ENCODE assay signal across 9 cellular contexts in genomic region chr3:170815340-170815739, GRCh38.
DNase-seq lines count a peak whose midpoint lies in the region; ATAC-seq and TF ChIP-seq lines count a peak whose summit lies in the region.
"Had no signal": no experiment of that assay in that cellular context is flagged by ENCODE, and none has a peak within 500 bp of the region (broad histone marks: within the 10 kb centered on the region; RNA-seq: fewer than 3 reads in every experiment).

No MANE protein-coding gene starts in this region.

- H4K20me1 ChIP-seq in Loucy (ENCODE audit: insufficient read depth, low read length, poor library complexity, severe bottlenecking), result no peaks in the 10 kb centered on the region

- H3F3A ChIP-seq in Loucy (ENCODE audit: low read depth), result no peaks in the 10 kb centered on the region

- peak overlapping the region; percentile 17 for H3K4me2 ChIP-seq in Loucy (ENCODE audit: low read depth, low read length, poor library complexity, severe bottlenecking)

- TF ChIP-seq CTCF in Loucy (conservative IDR thresholded peaks at IDR 0.05; ENCODE audit: low read length) (no peak), foreskin fibroblast (IDR thresholded peaks at IDR 0.05; ENCODE audit: low read depth, low read length) (no peak)

- in situ Hi-C loops in ACHN (cut with HindIII; ENCODE audit: low pct_ligation_motif_present, low pct_unique_long_range_greater_than_20kb, low sequenced_read_pairs), result loop anchor here (25.0 kb wide), 1 partner anchor 378 kb away; no protein-coding TSS in a partner anchor

- H3K4me3 ChIP-seq in Loucy (ENCODE audit: low read length, poor library complexity, severe bottlenecking) (no peak overlapping the region), foreskin fibroblast (ENCODE audit: low read depth in 1 of 2, low read length in 2 of 2) (no peak overlapping the region)
- H3K4me3 ChIP-seq: heart left ventricle had no signal

- H3K36me3 ChIP-seq in Loucy (ENCODE audit: insufficient read depth, low read length), result no peaks in the 10 kb centered on the region
- H3K36me3 ChIP-seq: heart left ventricle had no signal

- H3K9me2 ChIP-seq in Loucy (replicated peaks; ENCODE audit: low read depth, low read length), result no peaks in the 10 kb centered on the region

- DNase-seq in ACHN, result peak; percentile 15
- DNase-seq in NCI-H69 (lab: John Stamatoyannopoulos, UW), result peak; percentile 85
- peak; percentile 38 for DNase-seq in iPS DF 19.7 (ENCODE audit: low read depth, low spot score)
- DNase-seq in foreskin fibroblast, result no peak
- no peak for DNase-seq in SW 1271 (lab: John Stamatoyannopoulos, UW)
- DNase-seq in AML-193 (lab: John Stamatoyannopoulos, UW), result no peak
- DNase-seq: heart left ventricle had no signal

- no peak for ATAC-seq in HG02840 (IDR thresholded peaks at IDR 0.05; ENCODE audit: low FRiP score, unreplicated experiment)

- H2AFZ ChIP-seq in Loucy (ENCODE audit: low read length), result no peak overlapping the region; the same call in 1 of the 2 replicates

- no peaks in the 10 kb centered on the region for H3K27me3 ChIP-seq in Loucy (ENCODE audit: insufficient read depth, low read length, poor library complexity, severe bottlenecking)
- H3K27me3 ChIP-seq: heart left ventricle had no signal

- H3K4me1 ChIP-seq in Loucy (ENCODE audit: insufficient read depth, low read length, poor library complexity, severe bottlenecking), result peaks cover 32% of the 10 kb centered on the region

- H3K79me2 ChIP-seq in Loucy (ENCODE audit: insufficient read depth, low read length), result no peaks in the 10 kb centered on the region

- no peak overlapping the region for H3K9ac ChIP-seq in Loucy (ENCODE audit: low read depth, low read length, poor library complexity, severe bottlenecking)

- no peaks in the 10 kb centered on the region for H3K9me3 ChIP-seq in Loucy (ENCODE audit: insufficient read depth, low read depth, low read length)
- H3K9me3 ChIP-seq: heart left ventricle had no signal

Comparison
In these comparisons a context has a peak if more than half of its experiments do, and no peak if none do; other contexts are left out.
1. DNase-seq: peak in ACHN (single experiment), NCI-H69 (single experiment) and iPS DF 19.7 (single experiment); none in foreskin fibroblast (0 of 2), SW 1271 (0 of 2) and AML-193 (0 of 2).